Comparison of ENCODE assay signal across 19 cellular contexts in genomic region chr7:42192072-42192471, GRCh38. TPM values are rescaled to one million over a fixed set of nuclear protein-coding genes. Genes with fewer than 3 reads are reported as not detected.
"Had no signal": no experiment of that assay in that cellular context is flagged by ENCODE, and none has a peak within 500 bp of the region (broad histone marks: within the 10 kb centered on the region; RNA-seq: fewer than 3 reads in every experiment).

No MANE protein-coding gene starts in this region.

- H3K4me3 ChIP-seq: cardiac muscle cell, lower lobe of right lung, mucosa of descending colon, ovary, thoracic aorta, vagina had no signal

- H3K27ac ChIP-seq: lower lobe of right lung, thoracic aorta, vagina, WERI-Rb-1 had no signal

- H3K36me3 ChIP-seq: cardiac muscle cell, lower lobe of right lung, ovary, thoracic aorta, vagina, WERI-Rb-1 had no signal

- DNase-seq: activated CD8-positive, alpha-beta memory T cell treated with anti-CD3 and anti-CD28 coated beads, Interleukin-2, amount 50 U/mL, for 48 hours; activated CD8-positive, alpha-beta T cell treated with anti-CD3 and anti-CD28 coated beads, Interleukin-2, amount 10 ng/mL, durations not matched to agents 7 days and 5 days; activated naive CD4-positive, alpha-beta T cell; effector CD4-positive, alpha-beta T cell; immature natural killer cell; left cardiac atrium; lower lobe of right lung; mucosa of descending colon; naive thymus-derived CD8-positive, alpha-beta T cell; ovary; stimulated activated CD4-positive, alpha-beta T cell treated with anti-CD3 and anti-CD28 coated beads, Interleukin-4, amount 100 ng/mL, for 4 hours; stimulated activated naive CD8-positive, alpha-beta T cell treated with anti-CD3 and anti-CD28 coated beads, Interleukin-15, amount 100 ng/mL, for 72 hours; T-cell; T1000; WERI-Rb-1 had no signal

RNA-seq across cellular contexts. Expression of gene GLI3, which starts 44.9 kb away (rescaled TPM):
- total RNA-seq: activated CD8-positive, alpha-beta T cell treated with anti-CD3 and anti-CD28 coated beads, Interleukin-2, amount 10 ng/mL, durations not matched to agents 7 days and 5 days; activated T-helper 1 cell treated with anti-CD3 and anti-CD28 coated beads, Interleukin-12 subunit alpha, Interleukin-12 subunit beta, Interleukin-2, Interleukin-4 antibody, amounts not matched to agents 30 ng/mL and 10 ng/mL and 1 ng/mL, durations not matched to agents 14 hours and 24 hours and 36 hours; naive thymus-derived CD8-positive, alpha-beta T cell had no signal
- polyA plus RNA-seq: naive thymus-derived CD8-positive, alpha-beta T cell had no signal
